Comparison of ENCODE assay signal across 22 cellular contexts in genomic region chr22:28435960-28436359, GRCh38.
"Had no signal": no experiment of that assay in that cellular context is flagged by ENCODE, and none has a peak within 500 bp of the region (broad histone marks: within the 10 kb centered on the region; RNA-seq: fewer than 3 reads in every experiment).

No MANE protein-coding gene starts in this region.

- H3K36me3 ChIP-seq: heart right ventricle, ovary, upper lobe of right lung had no signal

- H3K4me1 Mint-ChIP-seq: activated naive CD8-positive, alpha-beta T cell treated with anti-CD3 and anti-CD28 coated beads, Interleukin-2, amount 10 ng/mL, durations not matched to agents 7 days and 5 days; memory B cell had no signal

- H3K36me3 Mint-ChIP-seq: activated naive CD8-positive, alpha-beta T cell treated with anti-CD3 and anti-CD28 coated beads, Interleukin-2, amount 10 ng/mL, durations not matched to agents 7 days and 5 days; brain; immature natural killer cell; memory B cell had no signal

- H3K27me3 Mint-ChIP-seq: brain had no signal

- H3K4me3 ChIP-seq: dorsolateral prefrontal cortex, heart right ventricle, ovary, upper lobe of right lung had no signal

- H3K27me3 ChIP-seq: dorsolateral prefrontal cortex, heart right ventricle, ovary, upper lobe of right lung had no signal

- H3K9me3 Mint-ChIP-seq: activated CD4-positive, alpha-beta T cell treated with anti-CD3 and anti-CD28 coated beads, Interleukin-2, amount 10 ng/mL, durations not matched to agents 7 days and 5 days; activated naive CD8-positive, alpha-beta T cell treated with anti-CD3 and anti-CD28 coated beads, Interleukin-2, amount 10 ng/mL, durations not matched to agents 7 days and 5 days; activated T-cell treated with anti-CD3 and anti-CD28 coated beads, Interleukin-2, amount 50 U/mL, for 24 hours; activated T-helper 2 cell treated with anti-CD3 and anti-CD28 coated beads, Interferon-gamma antibody, Interleukin-2, Interleukin-4, amounts not matched to agents 10 μg/mL and 5 μg/mL and 100 μg/mL, durations not matched to agents 14 hours and 24 hours and 36 hours; brain; endodermal cell; immature natural killer cell; memory B cell had no signal

- H3K27ac ChIP-seq: dorsolateral prefrontal cortex, ovary, upper lobe of right lung had no signal

- H3K27ac Mint-ChIP-seq: activated CD4-positive, alpha-beta T cell treated with anti-CD3 and anti-CD28 coated beads, Interleukin-2, amount 10 ng/mL, durations not matched to agents 7 days and 5 days; activated CD8-positive, alpha-beta T cell treated with anti-CD3 and anti-CD28 coated beads, Interleukin-2, amount 10 ng/mL, durations not matched to agents 7 days and 5 days; activated naive CD8-positive, alpha-beta T cell treated with anti-CD3 and anti-CD28 coated beads, Interleukin-2, amount 10 ng/mL, durations not matched to agents 7 days and 5 days; activated T-cell treated with anti-CD3 and anti-CD28 coated beads, Interleukin-2, amount 50 U/mL, for 24 hours; activated T-helper 2 cell treated with anti-CD3 and anti-CD28 coated beads, Interferon-gamma antibody, Interleukin-2, Interleukin-4, amounts not matched to agents 10 μg/mL and 5 μg/mL and 100 μg/mL, durations not matched to agents 14 hours and 24 hours and 36 hours; endodermal cell; immature natural killer cell; memory B cell had no signal

- DNase-seq: activated CD4-positive, alpha-beta T cell treated with anti-CD3 and anti-CD28 coated beads, Interleukin-2, amount 10 ng/mL, durations not matched to agents 7 days and 5 days; activated CD4-positive, CD25-positive, alpha-beta regulatory T cell; activated CD8-positive, alpha-beta T cell treated with anti-CD3 and anti-CD28 coated beads, Interleukin-2, amount 10 ng/mL, durations not matched to agents 7 days and 5 days; activated naive CD4-positive, alpha-beta T cell treated with Interleukin-2 at 50 U/mL for 16 hours; activated naive CD8-positive, alpha-beta T cell treated with anti-CD3 and anti-CD28 coated beads, Interleukin-2, amount 10 ng/mL, durations not matched to agents 7 days and 5 days; activated T-cell treated with anti-CD3 and anti-CD28 coated beads, Interleukin-2, amount 50 U/mL, for 24 hours; central memory CD4-positive, alpha-beta T cell; dorsolateral prefrontal cortex; endodermal cell; erythroblast; immature natural killer cell; ovary; stimulated activated CD4-positive, alpha-beta T cell treated with anti-CD3 and anti-CD28 coated beads, Interleukin-1b, Interleukin-23, amount 100 ng/mL, for 48 hours; stimulated activated CD8-positive, alpha-beta memory T cell treated with anti-CD3 and anti-CD28 coated beads, Interleukin-4, amount 100 ng/mL, for 48 hours; stimulated activated naive CD4-positive, alpha-beta T cell; T1000; upper lobe of right lung had no signal

- FAIRE-seq: colon had no signal

- H3K4me3 Mint-ChIP-seq: activated CD4-positive, alpha-beta T cell treated with anti-CD3 and anti-CD28 coated beads, Interleukin-2, amount 10 ng/mL, durations not matched to agents 7 days and 5 days; activated CD8-positive, alpha-beta T cell treated with anti-CD3 and anti-CD28 coated beads, Interleukin-2, amount 10 ng/mL, durations not matched to agents 7 days and 5 days; activated naive CD8-positive, alpha-beta T cell treated with anti-CD3 and anti-CD28 coated beads, Interleukin-2, amount 10 ng/mL, durations not matched to agents 7 days and 5 days; activated T-cell treated with anti-CD3 and anti-CD28 coated beads, Interleukin-2, amount 50 U/mL, for 24 hours; endodermal cell; immature natural killer cell; memory B cell had no signal

- H3K9me3 ChIP-seq: heart right ventricle, ovary, upper lobe of right lung had no signal

- ATAC-seq: activated CD8-positive, alpha-beta T cell treated with anti-CD3 and anti-CD28 coated beads, Interleukin-2, amount 10 ng/mL, durations not matched to agents 7 days and 5 days had no signal
